In the genomic region with DNA sequence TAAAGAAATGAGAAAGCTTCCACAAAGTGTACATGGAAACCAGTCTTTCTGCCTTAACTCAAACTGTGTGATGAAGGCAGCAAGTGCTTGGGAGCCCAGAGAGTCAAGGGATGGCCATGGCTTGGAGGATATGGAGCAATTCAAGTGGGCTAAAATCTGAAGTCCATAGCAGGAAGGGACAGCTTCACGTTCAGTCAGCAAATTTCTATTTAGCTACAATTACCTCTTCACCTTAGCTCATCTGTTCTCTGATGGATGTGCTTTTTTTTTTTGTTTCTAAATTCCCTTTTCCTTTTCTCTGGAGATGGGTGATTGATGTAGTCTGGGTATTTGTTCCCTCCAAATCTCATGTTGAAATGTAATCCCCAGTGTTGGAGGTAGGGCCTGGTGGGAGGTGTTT, we compare ENCODE assay signal across 1 cellular context.
TF ChIP-seq lines count a peak whose summit lies in the region.

No MANE protein-coding gene starts in this region.

TF ChIP-seq in HepG2, 621 proteins besides CTCF, POLR2A, EP300 and RAD21:
- TF ChIP-seq MAFF (IDR thresholded peaks at IDR 0.05; ENCODE audit: low read depth, low read length) (peak; percentile 29; the same call in 1 of the 2 replicates), ETS1 (CRISPR knock-in tag; IDR thresholded peaks at IDR 0.05) (no peak), ZNF720 (CRISPR knock-in tag; IDR thresholded peaks at IDR 0.05) (no peak), MAFK (conservative IDR thresholded peaks at IDR 0.05 in 1 of 2, IDR thresholded peaks at IDR 0.05 in 1 of 2; ENCODE audit: low read length in 2 of 2) (peak; percentile 33 to 60; a peak in 3 of 4 replicates)
- TF ChIP-seq, protein P1, sequence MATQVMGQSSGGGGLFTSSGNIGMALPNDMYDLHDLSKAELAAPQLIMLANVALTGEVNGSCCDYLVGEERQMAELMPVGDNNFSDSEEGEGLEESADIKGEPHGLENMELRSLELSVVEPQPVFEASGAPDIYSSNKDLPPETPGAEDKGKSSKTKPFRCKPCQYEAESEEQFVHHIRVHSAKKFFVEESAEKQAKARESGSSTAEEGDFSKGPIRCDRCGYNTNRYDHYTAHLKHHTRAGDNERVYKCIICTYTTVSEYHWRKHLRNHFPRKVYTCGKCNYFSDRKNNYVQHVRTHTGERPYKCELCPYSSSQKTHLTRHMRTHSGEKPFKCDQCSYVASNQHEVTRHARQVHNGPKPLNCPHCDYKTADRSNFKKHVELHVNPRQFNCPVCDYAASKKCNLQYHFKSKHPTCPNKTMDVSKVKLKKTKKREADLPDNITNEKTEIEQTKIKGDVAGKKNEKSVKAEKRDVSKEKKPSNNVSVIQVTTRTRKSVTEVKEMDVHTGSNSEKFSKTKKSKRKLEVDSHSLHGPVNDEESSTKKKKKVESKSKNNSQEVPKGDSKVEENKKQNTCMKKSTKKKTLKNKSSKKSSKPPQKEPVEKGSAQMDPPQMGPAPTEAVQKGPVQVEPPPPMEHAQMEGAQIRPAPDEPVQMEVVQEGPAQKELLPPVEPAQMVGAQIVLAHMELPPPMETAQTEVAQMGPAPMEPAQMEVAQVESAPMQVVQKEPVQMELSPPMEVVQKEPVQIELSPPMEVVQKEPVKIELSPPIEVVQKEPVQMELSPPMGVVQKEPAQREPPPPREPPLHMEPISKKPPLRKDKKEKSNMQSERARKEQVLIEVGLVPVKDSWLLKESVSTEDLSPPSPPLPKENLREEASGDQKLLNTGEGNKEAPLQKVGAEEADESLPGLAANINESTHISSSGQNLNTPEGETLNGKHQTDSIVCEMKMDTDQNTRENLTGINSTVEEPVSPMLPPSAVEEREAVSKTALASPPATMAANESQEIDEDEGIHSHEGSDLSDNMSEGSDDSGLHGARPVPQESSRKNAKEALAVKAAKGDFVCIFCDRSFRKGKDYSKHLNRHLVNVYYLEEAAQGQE (IDR thresholded peaks at IDR 0.05; ENCODE audit: borderline replicate concordance in 1 of 2, low read depth in 1 of 2, low read length in 2 of 2) = no peak
